In the genomic region with DNA sequence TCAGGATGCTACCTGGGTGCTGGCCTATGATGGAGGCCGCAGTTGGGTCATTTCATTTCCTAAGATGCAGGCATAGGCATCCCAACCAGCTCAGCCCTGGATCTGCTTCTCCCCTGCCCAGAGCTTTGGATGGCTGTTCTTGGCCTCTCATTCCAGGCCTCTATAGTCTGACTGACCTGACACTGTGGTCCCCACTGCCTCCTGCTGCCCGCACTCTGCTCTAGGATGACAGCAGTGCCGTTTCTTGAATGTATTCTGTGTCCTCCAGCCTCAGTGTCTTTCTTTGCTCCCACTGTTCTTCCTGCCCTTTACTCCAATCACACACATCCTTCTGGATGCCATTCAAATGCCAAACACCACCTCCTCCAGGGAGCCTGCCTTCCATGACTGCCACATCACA, we compare ENCODE assay signal across 8 cellular contexts.
A peak's percentile ranks its signal among the peaks of the same experiment; 100 is the strongest.
DNase-seq lines count a peak whose midpoint lies in the region; ATAC-seq, FAIRE-seq and TF ChIP-seq lines count a peak whose summit lies in the region.

No MANE protein-coding gene starts in this region.

- no TSS peak for BruUV-seq in HepG2 (replicated peaks; lab: Mats Ljungman, UMichigan)

- H3K9me3 ChIP-seq in OCI-LY1 (ENCODE audit: low read length): no peaks in the 10 kb centered on the region
- no peaks in the 10 kb centered on the region for H3K9me3 ChIP-seq in adrenal gland (replicated peaks in 1 of 3)
- H3K9me3 ChIP-seq in HepG2 (ENCODE audit: low read length): no peaks in the 10 kb centered on the region

- no peaks in the 10 kb centered on the region for H3K9me2 ChIP-seq in OCI-LY1 (ENCODE audit: low read depth, low read length)

- intact Hi-C loops in activated CD4-positive, alpha-beta T cell treated with anti-CD3 and anti-CD28 coated beads for 36 hours (cut with DNase I, micrococcal nuclease): loop anchor here (1.0 kb wide), 1 partner anchor 176 kb away; no protein-coding TSS in a partner anchor
- intact Hi-C loops in adrenal gland (cut with DNase I) (loop anchor here in 1 of 2 donors (5.0 kb wide), 1 partner anchor 175 kb away; no protein-coding TSS in a partner anchor), HepG2 (cut with micrococcal nuclease; ENCODE audit: unreplicated experiment) (no loop called here)

- no peak overlapping the region for H3K4me2 ChIP-seq in OCI-LY1 (ENCODE audit: low read length)
- no peak overlapping the region for H3K4me2 ChIP-seq in HepG2 (ENCODE audit: low read depth, low read length)

- H3K9ac ChIP-seq in OCI-LY1 (ENCODE audit: low read length): no peak overlapping the region
- no peak overlapping the region for H3K9ac ChIP-seq in HepG2 (ENCODE audit: insufficient read depth, low read depth, low read length)

- 64 to 78% (median 73%) methylated on average over 3 of the region's 3 CpGs for WGBS in adrenal gland, 4 donors
- WGBS in HepG2 (ENCODE audit: low lambda C conversion rate): 30% methylated on average over 3 of the region's 3 CpGs

- H3K9me3 Mint-ChIP-seq in activated CD4-positive, alpha-beta T cell treated with anti-CD3 and anti-CD28 coated beads for 36 hours (ENCODE audit: low read depth): no peaks in the 10 kb centered on the region
- H3K9me3 Mint-ChIP-seq in type B pancreatic cell: no peaks in the 10 kb centered on the region

- H3K4me1 Mint-ChIP-seq in activated CD4-positive, alpha-beta T cell treated with anti-CD3 and anti-CD28 coated beads for 36 hours: no peaks in the 10 kb centered on the region
- peaks cover 14% of the 10 kb centered on the region for H3K4me1 Mint-ChIP-seq in type B pancreatic cell (ENCODE audit: unreplicated experiment)

- H4K20me1 ChIP-seq in OCI-LY1 (ENCODE audit: insufficient read depth, low read length) (no peaks in the 10 kb centered on the region), HepG2 (ENCODE audit: insufficient read depth, low read length) (no peaks in the 10 kb centered on the region)

- H3K27me3 Mint-ChIP-seq in activated CD4-positive, alpha-beta T cell treated with anti-CD3 and anti-CD28 coated beads for 36 hours: no peaks in the 10 kb centered on the region
- H3K27me3 Mint-ChIP-seq in type B pancreatic cell: no peaks in the 10 kb centered on the region

- CTCF ChIA-PET in activated CD4-positive, alpha-beta T cell treated with anti-CD3 and anti-CD28 coated beads for 36 hours (lab: Charles Lee): interaction anchor here (0.6 to 1.2 kb wide), 4 partner anchors 92 to 175 kb away, joined by 4 read pairs; no protein-coding TSS in a partner anchor
- CTCF ChIA-PET in HepG2 (lab: Yijun Ruan, JAX; ENCODE audit: low intra/inter-chr PET ratio, low total read pairs): interaction anchor here (1.9 kb wide), 1 partner anchor 176 kb away, joined by 28 read pairs; no protein-coding TSS in a partner anchor

- H3K27me3 ChIP-seq in OCI-LY1 (ENCODE audit: insufficient read depth, low read length) (0 out of 2 replicates have a peak, but pooled peaks cover 3% of the 10 kb centered on the region), adrenal gland (no peaks in the 10 kb centered on the region), HepG2 (ENCODE audit: control insufficient read depth in 1 of 2, insufficient read depth in 2 of 2, low read length in 2 of 2) (peaks cover 0 to 5% of the 10 kb centered on the region in 2 experiments; a peak in 4 of 5 replicates)

- TF ChIP-seq RAD21 in HepG2 (CRISPR knock-in tag; IDR thresholded peaks at IDR 0.05): peak; percentile 50

- FAIRE-seq in HepG2 (lab: Jason Lieb, UNC): no peak

- TF ChIP-seq POLR2A in adrenal gland (IDR thresholded peaks at IDR 0.05) (no peak), HepG2 (IDR thresholded peaks at IDR 0.05; ENCODE audit: insufficient read depth in 1 of 2, low read depth in 2 of 2, low read length in 2 of 2) (no peak)

- no peaks in the 10 kb centered on the region for H3K36me3 ChIP-seq in OCI-LY1 (ENCODE audit: insufficient read depth, low read length)
- no peaks in the 10 kb centered on the region for H3K36me3 ChIP-seq in adrenal gland (replicated peaks in 1 of 2)
- no peaks in the 10 kb centered on the region for H3K36me3 ChIP-seq in HepG2 (replicated peaks in 1 of 2; ENCODE audit: control insufficient read depth in 1 of 2, insufficient read depth in 2 of 2, low read length in 2 of 2)

- TF ChIP-seq EP300 in HepG2 (IDR thresholded peaks at IDR 0.05; ENCODE audit: low read depth in 2 of 2, low read length in 2 of 2): no peak
- TF ChIP-seq EP300 in HepG2 (CRISPR knock-in tag; IDR thresholded peaks at IDR 0.05; ENCODE audit: borderline replicate concordance): no peak

- TF ChIP-seq CTCF in OCI-LY1 (IDR thresholded peaks at IDR 0.05; ENCODE audit: low read length): peak; percentile 20; the same call in 1 of the 2 replicates
- peak in 5 of 6 experiments; percentile 5 to 51 (median 38) for TF ChIP-seq CTCF in adrenal gland (IDR thresholded peaks at IDR 0.05)
- TF ChIP-seq CTCF in HepG2 (CRISPR knock-in tag; IDR thresholded peaks at IDR 0.05): peak; percentile 83
- TF ChIP-seq CTCF in type B pancreatic cell (conservative IDR thresholded peaks at IDR 0.05): peak; percentile 73

- H2AFZ ChIP-seq in OCI-LY1 (ENCODE audit: low read length) (no peak overlapping the region), HepG2 (ENCODE audit: low read length) (no peak overlapping the region)

- in situ Hi-C loops in HepG2 (cut with HindIII; ENCODE audit: extremely low pct_ligation_motif_present, low pct_unique_long_range_greater_than_20kb): loop anchor here (5.0 kb wide), 1 partner anchor 175 kb away; no protein-coding TSS in a partner anchor

- ATAC-seq in activated CD4-positive, alpha-beta T cell treated with anti-CD3 and anti-CD28 coated beads for 36 hours: peak; percentile 72
- ATAC-seq in HepG2 (peak; percentile 82), GM18498 (IDR thresholded peaks at IDR 0.05; ENCODE audit: unreplicated experiment) (no peak), HG02678 (IDR thresholded peaks at IDR 0.05; ENCODE audit: unreplicated experiment) (no peak)

- H3K79me2 ChIP-seq in OCI-LY1 (ENCODE audit: insufficient read depth, low read length) (no peaks in the 10 kb centered on the region), HepG2 (ENCODE audit: insufficient read depth, low read length) (no peaks in the 10 kb centered on the region)

- H3K27ac Mint-ChIP-seq in activated CD4-positive, alpha-beta T cell treated with anti-CD3 and anti-CD28 coated beads for 36 hours: no peak overlapping the region
- H3K27ac Mint-ChIP-seq in type B pancreatic cell: no peak overlapping the region

- POLR2A ChIA-PET in activated CD4-positive, alpha-beta T cell treated with anti-CD3 and anti-CD28 coated beads for 36 hours (lab: Charles Lee): no interaction called here
- POLR2A ChIA-PET in HepG2 (lab: Yijun Ruan, JAX): no interaction called here

- H3K4me1 ChIP-seq in OCI-LY1 (ENCODE audit: insufficient read depth, low read length, severe bottlenecking): no peaks in the 10 kb centered on the region
- no peaks in the 10 kb centered on the region for H3K4me1 ChIP-seq in adrenal gland (replicated peaks in 1 of 2)
- peaks cover 8% of the 10 kb centered on the region; the same call in 1 of the 2 replicates for H3K4me1 ChIP-seq in HepG2 (ENCODE audit: insufficient read depth, low read length)

- no peaks in the 10 kb centered on the region for H3F3A ChIP-seq in OCI-LY1 (ENCODE audit: insufficient read depth, low read length)

- H3K36me3 Mint-ChIP-seq in activated CD4-positive, alpha-beta T cell treated with anti-CD3 and anti-CD28 coated beads for 36 hours (ENCODE audit: low read depth): no peaks in the 10 kb centered on the region
- peaks cover 5% of the 10 kb centered on the region for H3K36me3 Mint-ChIP-seq in type B pancreatic cell

- no peak overlapping the region for H3K27ac ChIP-seq in OCI-LY1 (ENCODE audit: low read depth, low read length, poor library complexity, severe bottlenecking)
- no peak overlapping the region for H3K27ac ChIP-seq in adrenal gland
- H3K27ac ChIP-seq in HepG2 (ENCODE audit: extremely low read length, insufficient read depth, low read length): no peak overlapping the region

- DNase-seq in activated CD4-positive, alpha-beta T cell treated with anti-CD3 and anti-CD28 coated beads for 36 hours: peak; percentile 70
- DNase-seq in activated CD4-positive, alpha-beta T cell treated with anti-CD3 and anti-CD28 coated beads for 1 hour: no peak
- peak in 5 of 7 donors; percentile 17 to 66 (median 31) for DNase-seq in adrenal gland
- peak; percentile 12 for DNase-seq in HepG2 (ENCODE audit: low spot score)
- DNase-seq in type B pancreatic cell (ENCODE audit: extremely low spot score, unreplicated experiment): no peak

- H3K4me3 ChIP-seq in OCI-LY1 (ENCODE audit: low read depth, low read length, poor library complexity, severe bottlenecking): no peak overlapping the region
- no peak overlapping the region for H3K4me3 ChIP-seq in adrenal gland
- no peak overlapping the region for H3K4me3 ChIP-seq in HepG2 (replicated peaks in 1 of 3; ENCODE audit: insufficient read depth in 1 of 3, low read depth in 2 of 3, low read length in 3 of 3)

- no peak overlapping the region for H3K4me3 Mint-ChIP-seq in activated CD4-positive, alpha-beta T cell treated with anti-CD3 and anti-CD28 coated beads for 36 hours
- H3K4me3 Mint-ChIP-seq in type B pancreatic cell: no peak overlapping the region

TF ChIP-seq in HepG2, 621 proteins besides CTCF, POLR2A, EP300 and RAD21 (continues in another document):
- no peak for TF ChIP-seq ZFX (CRISPR knock-in tag; IDR thresholded peaks at IDR 0.05; ENCODE audit: low read depth)
- no peak for TF ChIP-seq ZSCAN29 (CRISPR knock-in tag; conservative IDR thresholded peaks at IDR 0.05)
- no peak for TF ChIP-seq ZNF512 (CRISPR knock-in tag; IDR thresholded peaks at IDR 0.05)
- peak; percentile 77 for TF ChIP-seq SMC3 (IDR thresholded peaks at IDR 0.05; ENCODE audit: low read length)
- TF ChIP-seq MBNL3 (CRISPR knock-in tag; conservative IDR thresholded peaks at IDR 0.05): no peak
- no peak for TF ChIP-seq ZNF326 (CRISPR knock-in tag; IDR thresholded peaks at IDR 0.05; ENCODE audit: borderline replicate concordance)
- TF ChIP-seq JARID2 (CRISPR knock-in tag; IDR thresholded peaks at IDR 0.05; ENCODE audit: insufficient replicate concordance): no peak
- TF ChIP-seq BHLHE40 (IDR thresholded peaks at IDR 0.05; ENCODE audit: low read length): no peak

Comparison
In these comparisons a context has a peak if more than half of its experiments do, and no peak if none do; other contexts are left out.
1. DNase-seq: peak in activated CD4-positive, alpha-beta T cell treated with anti-CD3 and anti-CD28 coated beads for 36 hours (single experiment), adrenal gland (5 of 7) and HepG2 (single experiment); none in activated CD4-positive, alpha-beta T cell treated with anti-CD3 and anti-CD28 coated beads for 1 hour (single experiment) and type B pancreatic cell (single experiment).
2. ATAC-seq: peak in activated CD4-positive, alpha-beta T cell treated with anti-CD3 and anti-CD28 coated beads for 36 hours (single experiment) and HepG2 (single experiment); none in GM18498 (single experiment) and HG02678 (single experiment).
3. CTCF ChIP-seq: peak in every context shown above with its lines; median percentile 83 in HepG2; 73 in type B pancreatic cell; 38 in adrenal gland; 20 in OCI-LY1.